ENCODE assay signal across 1 cellular context in genomic region chr20:64080013-64080812, GRCh38.
TF ChIP-seq lines count a peak whose summit lies in the region.

OPRL1 (plus strand) TSS chr20:64080082; CDS start chr20:64092721, 12,639 bp downstream.

TF ChIP-seq in HepG2, 621 proteins besides CTCF, POLR2A, EP300 and RAD21 (continued from another document and continues in another):
- 0 out of 2 replicates have a peak, but pooled peaks have one; percentile 38 for TF ChIP-seq ETV6 (CRISPR knock-in tag; conservative IDR thresholded peaks at IDR 0.05)
- no peak for TF ChIP-seq SKI (IDR thresholded peaks at IDR 0.05; ENCODE audit: partially characterized antibody)
- TF ChIP-seq ZNF776 (CRISPR knock-in tag; IDR thresholded peaks at IDR 0.05), result peak; percentile 67
- TF ChIP-seq ZNF124 (CRISPR knock-in tag; IDR thresholded peaks at IDR 0.05), result no peak
- TF ChIP-seq ZNF367 (CRISPR knock-in tag; IDR thresholded peaks at IDR 0.05; ENCODE audit: borderline replicate concordance), result no peak
- no peak for TF ChIP-seq RBM39 (IDR thresholded peaks at IDR 0.05; ENCODE audit: low read depth, low read length, poor library complexity, severe bottlenecking)
- TF ChIP-seq ZNF878 (CRISPR knock-in tag; IDR thresholded peaks at IDR 0.05), result no peak
- no peak for TF ChIP-seq HNRNPK (IDR thresholded peaks at IDR 0.05; ENCODE audit: low read depth, low read length, poor library complexity, severe bottlenecking)
- TF ChIP-seq GLI4 (CRISPR knock-in tag; IDR thresholded peaks at IDR 0.05; ENCODE audit: borderline replicate concordance), result no peak
- TF ChIP-seq NR2F6 (IDR thresholded peaks at IDR 0.05), result no peak
- no peak; the same call in 1 of the 2 replicates for TF ChIP-seq NR2F6 (CRISPR knock-in tag; IDR thresholded peaks at IDR 0.05)
- TF ChIP-seq EED (CRISPR knock-in tag; IDR thresholded peaks at IDR 0.05), result 0 out of 2 replicates have a peak, but pooled peaks have one; percentile 71
- TF ChIP-seq ZNF281 (CRISPR knock-in tag; IDR thresholded peaks at IDR 0.05; ENCODE audit: borderline replicate concordance), result no peak
- 0 out of 2 replicates have a peak, but pooled peaks have one; percentile 36 for TF ChIP-seq ZNF317 (CRISPR knock-in tag; IDR thresholded peaks at IDR 0.05)
- TF ChIP-seq NCOR1 (IDR thresholded peaks at IDR 0.05; ENCODE audit: borderline replicate concordance, low read length), result no peak
- TF ChIP-seq SYNCRIP (IDR thresholded peaks at IDR 0.05; ENCODE audit: insufficient read depth, low read depth, low read length), result no peak
- TF ChIP-seq JUN (CRISPR knock-in tag; IDR thresholded peaks at IDR 0.05), result no peak
- TF ChIP-seq CENPX (CRISPR knock-in tag; IDR thresholded peaks at IDR 0.05), result no peak
- no peak for TF ChIP-seq ZBTB3 (CRISPR knock-in tag; IDR thresholded peaks at IDR 0.05; ENCODE audit: borderline replicate concordance, low read depth)
- TF ChIP-seq EHMT2 (IDR thresholded peaks at IDR 0.05; ENCODE audit: borderline replicate concordance, low read depth, low read length), result no peak
- no peak; the same call in 1 of the 2 replicates for TF ChIP-seq DNMT1 (CRISPR knock-in tag; IDR thresholded peaks at IDR 0.05)
- TF ChIP-seq E2F5 (CRISPR knock-in tag; conservative IDR thresholded peaks at IDR 0.05), result no peak; the same call in 1 of the 2 replicates
- no peak for TF ChIP-seq ZBTB21 (CRISPR knock-in tag; IDR thresholded peaks at IDR 0.05)
- TF ChIP-seq FLYWCH1 (CRISPR knock-in tag; IDR thresholded peaks at IDR 0.05), result no peak
- no peak for TF ChIP-seq ASH2L (IDR thresholded peaks at IDR 0.05; ENCODE audit: insufficient read length, low read depth, low read length)
- no peak; the same call in 1 of the 2 replicates for TF ChIP-seq ZNF431 (CRISPR knock-in tag; IDR thresholded peaks at IDR 0.05; ENCODE audit: borderline replicate concordance, low read depth)
- peak; percentile 36; the same call in 1 of the 2 replicates for TF ChIP-seq RBFOX2 (IDR thresholded peaks at IDR 0.05; ENCODE audit: low read depth, low read length)
- TF ChIP-seq PHF20 (CRISPR knock-in tag; IDR thresholded peaks at IDR 0.05), result no peak
- no peak; the same call in 1 of the 2 replicates for TF ChIP-seq ZNF546 (CRISPR knock-in tag; conservative IDR thresholded peaks at IDR 0.05)
- no peak for TF ChIP-seq PAWR (CRISPR knock-in tag; IDR thresholded peaks at IDR 0.05; ENCODE audit: borderline replicate concordance)
- TF ChIP-seq ZNF513 (CRISPR knock-in tag; conservative IDR thresholded peaks at IDR 0.05), result no peak
- 0 out of 2 replicates have a peak, but pooled peaks have one; percentile 53 for TF ChIP-seq ZNF333 (CRISPR knock-in tag; IDR thresholded peaks at IDR 0.05; ENCODE audit: borderline replicate concordance)
- no peak for TF ChIP-seq CHD2 (IDR thresholded peaks at IDR 0.05; ENCODE audit: low read depth, low read length)
- no peak for TF ChIP-seq ZNF251 (CRISPR knock-in tag; IDR thresholded peaks at IDR 0.05)
- no peak for TF ChIP-seq ZNF225 (CRISPR knock-in tag; IDR thresholded peaks at IDR 0.05)
- no peak for TF ChIP-seq MLXIP (CRISPR knock-in tag; IDR thresholded peaks at IDR 0.05; ENCODE audit: borderline replicate concordance)
- TF ChIP-seq CHD4 (IDR thresholded peaks at IDR 0.05; ENCODE audit: borderline replicate concordance, low read length), result no peak
- TF ChIP-seq GPBP1L1 (CRISPR knock-in tag; IDR thresholded peaks at IDR 0.05), result no peak
- TF ChIP-seq SKIL (CRISPR knock-in tag; IDR thresholded peaks at IDR 0.05; ENCODE audit: borderline replicate concordance), result no peak
- TF ChIP-seq ZBED4 (CRISPR knock-in tag; IDR thresholded peaks at IDR 0.05; ENCODE audit: borderline replicate concordance), result 0 out of 2 replicates have a peak, but pooled peaks have one; percentile 33
- TF ChIP-seq ZNF274 (CRISPR knock-in tag; IDR thresholded peaks at IDR 0.05), result no peak
